17 cellular contexts compared by ENCODE assay signal in genomic region chr9:115877852-115878450, GRCh38.
DNase-seq lines count a peak whose midpoint lies in the region; ATAC-seq, FAIRE-seq and TF ChIP-seq lines count a peak whose summit lies in the region.
"Had no signal": no experiment of that assay in that cellular context is flagged by ENCODE, and none has a peak within 500 bp of the region (broad histone marks: within the 10 kb centered on the region; RNA-seq: fewer than 3 reads in every experiment).

No MANE protein-coding gene starts in this region.

- TF ChIP-seq EP300 in H1 (IDR thresholded peaks at IDR 0.05; ENCODE audit: borderline replicate concordance in 1 of 2, low read depth in 2 of 2, low read length in 2 of 2), result no peak

- H3K9me3 Mint-ChIP-seq in natural killer cell, result peaks cover 17 to 24% of the 10 kb centered on the region in 2 donors
- H3K9me3 Mint-ChIP-seq in chondrocyte (ENCODE audit: low read depth), result peaks cover 29% of the 10 kb centered on the region

- no peak overlapping the region for H2BK15ac ChIP-seq in H1 (ENCODE audit: low read length)
- H2BK15ac ChIP-seq in neuronal stem cell (ENCODE audit: low read length), result no peak overlapping the region

- H3K4me1 Mint-ChIP-seq in natural killer cell (no peaks in the 10 kb centered on the region), chondrocyte (ENCODE audit: low read depth) (peaks cover 31% of the 10 kb centered on the region)

- H3K4me3 ChIP-seq in H1 (ENCODE audit: extremely low read depth in 1 of 4, insufficient read depth in 2 of 4, low read depth in 3 of 4, low read length in 4 of 4) (no peak overlapping the region), neuronal stem cell (ENCODE audit: low read length in 2 of 2) (no peak overlapping the region)
- H3K4me3 ChIP-seq: A549, SJSA1 had no signal

- H4K8ac ChIP-seq in H1 (ENCODE audit: extremely low read depth, insufficient read depth, low read length), result no peak overlapping the region
- no peak overlapping the region for H4K8ac ChIP-seq in neuronal stem cell (ENCODE audit: low read depth, low read length)

- no peaks in the 10 kb centered on the region for H3K79me1 ChIP-seq in H1 (ENCODE audit: low read depth, low read length)
- no peaks in the 10 kb centered on the region for H3K79me1 ChIP-seq in neuronal stem cell (ENCODE audit: low read depth, low read length)

- no peak for FAIRE-seq in H1 (lab: Jason Lieb, UNC)
- FAIRE-seq: A549, HTR-8/SVneo had no signal

- CTCF ChIA-PET in H1 (lab: Charles Lee; ENCODE audit: partially characterized antibody), result interaction anchor here (0.8 to 3.0 kb wide), 8 partner anchors 9 to 769 kb away, joined by 3 to 11 read pairs (median 3); no protein-coding TSS in a partner anchor

- no peak overlapping the region for H3K27ac ChIP-seq in H1 (ENCODE audit: low read depth, low read length)
- H3K27ac ChIP-seq in neuronal stem cell (replicated peaks; ENCODE audit: low read length), result no peak overlapping the region
- H3K27ac ChIP-seq: C4-2B, SJSA1 had no signal

- H3K4ac ChIP-seq in H1 (replicated peaks; ENCODE audit: insufficient read length, low read depth, low read length) (no peak overlapping the region), neuronal stem cell (ENCODE audit: low read length) (peak overlapping the region; percentile 42)

- no peak overlapping the region for H2BK20ac ChIP-seq in H1 (ENCODE audit: low read length)

- no peak for TF ChIP-seq CTCF in H1 (IDR thresholded peaks at IDR 0.05; ENCODE audit: control extremely low read depth in 1 of 3, insufficient read depth in 1 of 3, low read depth in 1 of 3, low read length in 3 of 3)
- no peak for TF ChIP-seq CTCF in natural killer cell (IDR thresholded peaks at IDR 0.05)
- no peak for TF ChIP-seq CTCF in chondrocyte (IDR thresholded peaks at IDR 0.05)

- no peak for TF ChIP-seq RAD21 in H1 (IDR thresholded peaks at IDR 0.05 in 1 of 2, conservative IDR thresholded peaks at IDR 0.05 in 1 of 2; ENCODE audit: low read depth in 2 of 2, low read length in 2 of 2)

- H2BK12ac ChIP-seq in H1 (ENCODE audit: low read depth, low read length), result 0 out of 2 replicates have a peak overlapping the region, but pooled peaks have one; percentile 50
- no peak overlapping the region for H2BK12ac ChIP-seq in neuronal stem cell (ENCODE audit: low read length)

- intact Hi-C loops in natural killer cell (cut with micrococcal nuclease), result no loop called here

- no peak overlapping the region for H2AFZ ChIP-seq in H1 (ENCODE audit: low read length)
- no peak overlapping the region for H2AFZ ChIP-seq in neuronal stem cell (ENCODE audit: low read length)

- H3K23ac ChIP-seq in H1 (ENCODE audit: insufficient read length) (no peak overlapping the region), neuronal stem cell (ENCODE audit: low read depth, low read length, poor library complexity) (no peak overlapping the region)

- no peak overlapping the region for H3K56ac ChIP-seq in H1 (replicated peaks; ENCODE audit: insufficient read length, low read depth, low read length)

- H3K27ac Mint-ChIP-seq in natural killer cell, result no peak overlapping the region
- no peak overlapping the region for H3K27ac Mint-ChIP-seq in chondrocyte (ENCODE audit: unreplicated experiment)

- H3K9ac ChIP-seq in H1 (replicated peaks in 1 of 4; ENCODE audit: extremely low read depth in 1 of 4, low read depth in 3 of 4, low read length in 3 of 4) (no peak overlapping the region), neuronal stem cell (ENCODE audit: low read depth, low read length, poor library complexity) (no peak overlapping the region)

- no peak for ATAC-seq in natural killer cell
- ATAC-seq: A549, PC-3 had no signal

- H3K4me2 ChIP-seq in H1 (ENCODE audit: insufficient read depth in 1 of 2, low read depth in 2 of 2, low read length in 2 of 2), result no peak overlapping the region
- no peak overlapping the region for H3K4me2 ChIP-seq in neuronal stem cell (ENCODE audit: insufficient read depth, low read length, poor library complexity, severe bottlenecking)
- H3K4me2 ChIP-seq: A549 had no signal

- POLR2A ChIA-PET in H1 (lab: Charles Lee; ENCODE audit: partially characterized antibody), result no interaction called here

- no peak overlapping the region; the same call in 1 of the 2 replicates for H3K18ac ChIP-seq in H1 (ENCODE audit: extremely low read depth, low read length)
- no peak overlapping the region for H3K18ac ChIP-seq in neuronal stem cell (ENCODE audit: low read length)

- peak; percentile 53 for DNase-seq in EH (ENCODE audit: low read depth)
- DNase-seq in LHCN-M2 (ENCODE audit: low read depth), result peak; percentile 23
- no peak for DNase-seq in H1 (ENCODE audit: low read depth in 1 of 2, low spot score in 2 of 2)
- DNase-seq in neuronal stem cell (ENCODE audit: low spot score), result no peak
- DNase-seq in natural killer cell, result no peak
- DNase-seq in chondrocyte (ENCODE audit: low spot score), result no peak
- DNase-seq in GF-D8 (lab: John Stamatoyannopoulos, UW), result no peak
- DNase-seq: GOT3, NCI-H1436, NCI-H2029, NCI-H510A, NCI-H774, PC-3 had no signal

- no peak overlapping the region for H3K4me3 Mint-ChIP-seq in natural killer cell
- no peak overlapping the region for H3K4me3 Mint-ChIP-seq in chondrocyte (ENCODE audit: unreplicated experiment)

- no peak for TF ChIP-seq POLR2A in H1 (IDR thresholded peaks at IDR 0.05; ENCODE audit: control extremely low read depth in 1 of 2, low read depth in 2 of 2, low read length in 2 of 2)

- H4K91ac ChIP-seq in H1 (replicated peaks; ENCODE audit: insufficient read length, low read length), result no peak overlapping the region
- no peak overlapping the region for H4K91ac ChIP-seq in neuronal stem cell (ENCODE audit: low read depth, low read length, poor library complexity)

- H3K4me1 ChIP-seq in H1 (replicated peaks in 1 of 4; ENCODE audit: control insufficient read depth in 3 of 4, insufficient read depth in 4 of 4, low read length in 3 of 4) (no peaks in the 10 kb centered on the region), neuronal stem cell (ENCODE audit: control insufficient read depth in 2 of 2, insufficient read depth in 1 of 2, low read depth in 1 of 2, low read length in 2 of 2) (peaks cover 0 to 3% of the 10 kb centered on the region in 2 donors)

- no peak overlapping the region for H3K14ac ChIP-seq in H1 (ENCODE audit: insufficient read length)
- H3K14ac ChIP-seq in neuronal stem cell (ENCODE audit: low read length), result no peak overlapping the region

- H4K20me1 ChIP-seq in H1 (replicated peaks in 1 of 2; ENCODE audit: control insufficient read depth in 1 of 2, insufficient read depth in 2 of 2, low read length in 2 of 2), result no peaks in the 10 kb centered on the region

- H3K27me3 Mint-ChIP-seq in natural killer cell (ENCODE audit: low read depth in 2 of 2) (no peaks in the 10 kb centered on the region), chondrocyte (ENCODE audit: low read depth) (no peaks in the 10 kb centered on the region)

- H4K5ac ChIP-seq in H1 (ENCODE audit: insufficient read length, low read depth, low read length), result no peak overlapping the region

- 68% methylated on average over 2 of the region's 3 CpGs; no CpG with 5 or more reads in 1 of the 2 experiments for WGBS in H1 (ENCODE audit: extremely low coverage in 1 of 2, insufficient coverage in 1 of 2, insufficient read length in 1 of 2, insufficient replicate concordance in 2 of 2, low coverage in 1 of 2, low lambda C conversion rate in 2 of 2, missing lambda C conversion rate in 1 of 2), 2 experiments
- no CpG with 5 or more reads among the region's 3 CpGs for WGBS in neuronal stem cell (ENCODE audit: extremely low coverage in 2 of 2, insufficient read length in 2 of 2, insufficient replicate concordance in 1 of 2), 2 donors

- no peaks in the 10 kb centered on the region for H3K27me3 ChIP-seq in H1 (replicated peaks in 1 of 4; ENCODE audit: control insufficient read depth in 3 of 4, extremely low read depth in 1 of 4, insufficient read depth in 3 of 4, low read length in 3 of 4)
- no peaks in the 10 kb centered on the region for H3K27me3 ChIP-seq in neuronal stem cell (ENCODE audit: control insufficient read depth in 3 of 3, insufficient read depth in 3 of 3, low read depth in 1 of 3, low read length in 3 of 3)
- H3K27me3 ChIP-seq: SJSA1 had no signal

- no peak overlapping the region for H2AK5ac ChIP-seq in H1 (ENCODE audit: low read depth, low read length)
- H2AK5ac ChIP-seq in neuronal stem cell (ENCODE audit: low read depth, low read length), result no peak overlapping the region

- no peaks in the 10 kb centered on the region for H3K9me3 ChIP-seq in H1 (ENCODE audit: insufficient read depth in 2 of 2, low read depth in 1 of 2, low read length in 1 of 2)
- no peaks in the 10 kb centered on the region for H3K9me3 ChIP-seq in neuronal stem cell (replicated peaks in 1 of 2; ENCODE audit: control insufficient read depth in 2 of 2, insufficient read depth in 1 of 2, low read depth in 1 of 2, low read length in 2 of 2)
- H3K9me3 ChIP-seq: SJSA1 had no signal

- H3K23me2 ChIP-seq in H1 (ENCODE audit: low read depth, low read length), result no peaks in the 10 kb centered on the region

- H3K36me3 Mint-ChIP-seq in natural killer cell (no peaks in the 10 kb centered on the region), chondrocyte (ENCODE audit: low read depth) (peaks cover 6% of the 10 kb centered on the region)

- H2BK120ac ChIP-seq in H1 (replicated peaks; ENCODE audit: low read depth, low read length) (no peak overlapping the region), neuronal stem cell (ENCODE audit: low read depth, low read length) (no peak overlapping the region)

- H3K79me2 ChIP-seq in H1 (ENCODE audit: control insufficient read depth in 1 of 2, insufficient read depth in 2 of 2, low read length in 2 of 2), result no peaks in the 10 kb centered on the region

- H2BK5ac ChIP-seq in H1 (ENCODE audit: low read depth, low read length), result peak overlapping the region; percentile 35; the same call in 1 of the 2 replicates
- no peak overlapping the region for H2BK5ac ChIP-seq in neuronal stem cell (ENCODE audit: low read length)

- H3K36me3 ChIP-seq in H1 (ENCODE audit: control insufficient read depth in 2 of 4, insufficient read depth in 4 of 4, low read length in 3 of 4) (no peaks in the 10 kb centered on the region), neuronal stem cell (replicated peaks in 1 of 2; ENCODE audit: control insufficient read depth in 2 of 2, insufficient read depth in 2 of 2, low read length in 2 of 2) (no peaks in the 10 kb centered on the region)
- H3K36me3 ChIP-seq: SJSA1 had no signal

TF ChIP-seq in H1, 55 proteins besides CTCF, POLR2A, EP300 and RAD21 (continues in another document):
- no peak for TF ChIP-seq GTF2F1 (IDR thresholded peaks at IDR 0.05; ENCODE audit: borderline replicate concordance, low read depth, low read length)
- no peak for TF ChIP-seq ATF3 (IDR thresholded peaks at IDR 0.05; ENCODE audit: insufficient read depth, low read depth, low read length)
- TF ChIP-seq JUN (IDR thresholded peaks at IDR 0.05; ENCODE audit: low read depth, low read length), result no peak
- no peak for TF ChIP-seq PHF8 (conservative IDR thresholded peaks at IDR 0.05; ENCODE audit: low read depth, low read length)
- TF ChIP-seq POU5F1 (IDR thresholded peaks at IDR 0.05; ENCODE audit: low read depth, low read length), result no peak
- no peak for TF ChIP-seq TAF7 (optimal IDR thresholded peaks at IDR 0.05; ENCODE audit: borderline replicate concordance, low read depth, low read length)

Comparison
In these comparisons a context has a peak if more than half of its experiments do, and no peak if none do; other contexts are left out.
1. DNase-seq: peak in EH (single experiment) and LHCN-M2 (single experiment); none in H1 (0 of 2), neuronal stem cell (single experiment), natural killer cell (single experiment), chondrocyte (single experiment) and GF-D8 (single experiment).